8 cellular contexts compared by ENCODE assay signal in the genomic region with DNA sequence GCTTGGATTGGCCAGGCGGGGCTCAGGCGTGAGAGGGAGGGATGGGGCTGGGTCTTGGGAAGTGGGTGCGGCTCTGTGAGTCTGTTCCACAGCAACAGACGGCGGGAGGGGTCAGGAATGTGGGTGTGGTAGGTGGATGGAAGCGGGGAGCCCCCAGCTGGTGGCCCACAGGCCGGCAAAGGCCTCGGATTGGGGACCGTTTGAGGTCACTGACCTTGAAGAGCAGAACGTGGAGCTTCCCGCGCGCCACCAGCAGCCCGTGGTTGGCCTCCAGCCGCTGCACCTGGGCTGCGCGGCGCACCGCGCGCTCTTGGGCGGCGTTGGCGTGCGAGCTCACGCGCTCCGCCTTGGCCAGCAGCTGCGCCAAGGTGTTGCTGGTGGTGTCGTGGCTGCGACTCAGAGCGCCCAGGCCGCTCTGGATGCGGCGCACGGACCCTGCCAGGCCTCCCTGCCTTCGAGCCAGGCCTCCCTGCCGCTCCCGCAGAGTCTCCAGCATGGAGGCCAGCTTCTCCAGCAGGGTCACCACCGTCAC. TPM values are rescaled to one million over a fixed set of nuclear protein-coding genes. Genes with fewer than 3 reads are reported as not detected.
DNase-seq lines count a peak whose midpoint lies in the region; ATAC-seq and TF ChIP-seq lines count a peak whose summit lies in the region.

No MANE protein-coding gene starts in this region.

- ATAC-seq in GM21529 (IDR thresholded peaks at IDR 0.05; ENCODE audit: unreplicated experiment) = peak; percentile 42

- no peaks in the 10 kb centered on the region for H3K27me3 ChIP-seq in NT2/D1 (ENCODE audit: insufficient read depth, insufficient read length)

- H3K9me3 ChIP-seq in NT2/D1 (ENCODE audit: insufficient read depth, low read length) = no peaks in the 10 kb centered on the region

- peaks cover 3% of the 10 kb centered on the region for H3K4me1 ChIP-seq in NT2/D1 (ENCODE audit: insufficient read depth, insufficient read length)

- peak overlapping the region; percentile 99 for H3K9ac ChIP-seq in NT2/D1 (ENCODE audit: insufficient read length, low read depth)

- DNase-seq in Daoy (ENCODE audit: low read depth) = peak; percentile 96
- DNase-seq in NT2/D1 (ENCODE audit: low read depth, low spot score) = peak; percentile 51
- peak; percentile 94 for DNase-seq in choroid plexus epithelial cell (ENCODE audit: low read depth)
- DNase-seq in kidney glomerular epithelial cell (lab: John Stamatoyannopoulos, UW) = peak; percentile 80
- DNase-seq in stimulated activated CD8-positive, alpha-beta memory T cell treated with anti-CD3 and anti-CD28 coated beads, Interleukin-4, amount 100 ng/mL, for 48 hours = peak; percentile 68
- no peak for DNase-seq in GF-D8 (lab: John Stamatoyannopoulos, UW)
- no peak for DNase-seq in DMS153 (lab: John Stamatoyannopoulos, UW)

- H3K4me3 ChIP-seq in NT2/D1 (ENCODE audit: insufficient read length, low read depth) = peak overlapping the region; percentile 86
- H3K4me3 ChIP-seq in choroid plexus epithelial cell (ENCODE audit: low read depth, low read length) = peak overlapping the region; percentile 73

- peaks cover 7% of the 10 kb centered on the region for H3K36me3 ChIP-seq in NT2/D1 (ENCODE audit: insufficient read depth, insufficient read length, low read length)

- no peak for TF ChIP-seq CTCF in choroid plexus epithelial cell (conservative IDR thresholded peaks at IDR 0.05; ENCODE audit: low read depth, low read length)

RNA-seq across cellular contexts. Expression of a gene that starts 0.4 kb away (rescaled TPM):
- 173 and 189 TPM in 2 replicates for total RNA-seq in Daoy (2014; rRNA removed; shearing (Covaris generic))

Comparison
In these comparisons a context has a peak if more than half of its experiments do, and no peak if none do; other contexts are left out.
1. DNase-seq: peak in Daoy (single experiment), NT2/D1 (single experiment), choroid plexus epithelial cell (single experiment), kidney glomerular epithelial cell (single experiment) and stimulated activated CD8-positive, alpha-beta memory T cell treated with anti-CD3 and anti-CD28 coated beads, Interleukin-4, amount 100 ng/mL, for 48 hours (single experiment); none in GF-D8 (single experiment) and DMS153 (single experiment).